Comparison of ENCODE assay signal across 22 cellular contexts in the genomic region with DNA sequence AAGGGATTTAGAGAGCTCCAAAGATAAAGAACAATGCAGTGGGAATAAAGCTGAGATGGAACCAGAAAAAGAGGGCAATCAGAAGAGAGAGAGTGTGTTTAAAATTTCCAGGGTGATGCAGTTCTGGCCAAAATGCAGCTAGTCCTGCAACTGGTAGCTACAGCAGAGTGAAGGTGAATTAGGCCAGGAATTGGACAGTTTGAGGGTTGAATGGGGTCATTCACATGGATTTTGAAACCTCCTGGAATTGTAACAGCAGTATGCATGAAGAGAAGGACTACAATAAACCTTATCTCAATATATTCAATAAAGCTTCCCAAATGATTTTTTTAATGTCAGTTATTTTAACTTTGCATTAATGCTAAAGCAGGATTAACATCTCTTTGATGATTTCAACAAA.
A peak's percentile ranks its signal among the peaks of the same experiment; 100 is the strongest.
DNase-seq lines count a peak whose midpoint lies in the region; ATAC-seq and TF ChIP-seq lines count a peak whose summit lies in the region.
"Had no signal": no experiment of that assay in that cellular context is flagged by ENCODE, and none has a peak within 500 bp of the region (broad histone marks: within the 10 kb centered on the region; RNA-seq: fewer than 3 reads in every experiment).

No MANE protein-coding gene starts in this region.

- peaks cover 70% of the 10 kb centered on the region for H3K4me1 Mint-ChIP-seq in activated T-cell treated with anti-CD3 and anti-CD28 coated beads, Interleukin-2, amount 50 U/mL, for 24 hours (ENCODE audit: low read depth)
- peaks cover 66% of the 10 kb centered on the region for H3K4me1 Mint-ChIP-seq in CD4-positive, alpha-beta T cell (ENCODE audit: low read depth)
- peaks cover 61% of the 10 kb centered on the region for H3K4me1 Mint-ChIP-seq in activated naive CD8-positive, alpha-beta T cell treated with anti-CD3 and anti-CD28 coated beads for 36 hours
- H3K4me1 Mint-ChIP-seq in memory B cell, result peaks cover 21% of the 10 kb centered on the region

- TF ChIP-seq CTCF in CD4-positive, alpha-beta T cell (IDR thresholded peaks at IDR 0.05), result no peak
- TF ChIP-seq CTCF in GM10266 (IDR thresholded peaks at IDR 0.05; ENCODE audit: control insufficient read depth, insufficient read depth, low read depth, missing control alignments), result no peak
- TF ChIP-seq CTCF in coronary artery (IDR thresholded peaks at IDR 0.05), result no peak

- H3K4me3 ChIP-seq in coronary artery, result no peak overlapping the region
- H3K4me3 ChIP-seq: BLaER1, MG63 had no signal

- no peak overlapping the region for H3K4me3 Mint-ChIP-seq in activated T-cell treated with anti-CD3 and anti-CD28 coated beads, Interleukin-2, amount 50 U/mL, for 24 hours
- no peak overlapping the region for H3K4me3 Mint-ChIP-seq in CD4-positive, alpha-beta T cell
- H3K4me3 Mint-ChIP-seq in activated naive CD8-positive, alpha-beta T cell treated with anti-CD3 and anti-CD28 coated beads for 36 hours, result no peak overlapping the region
- no peak overlapping the region for H3K4me3 Mint-ChIP-seq in memory B cell
- H3K4me3 Mint-ChIP-seq: HFFc6 had no signal

- intact Hi-C loops in CD4-positive, alpha-beta T cell (cut with DNase I, micrococcal nuclease), result loop anchor here in 1 of 2 experiments (2.0 kb wide), 1 partner anchor 13 kb away; no protein-coding TSS in a partner anchor

- H3K9me3 Mint-ChIP-seq in activated T-cell treated with anti-CD3 and anti-CD28 coated beads, Interleukin-2, amount 50 U/mL, for 24 hours, result peaks cover 6% of the 10 kb centered on the region
- peaks cover 2% of the 10 kb centered on the region for H3K9me3 Mint-ChIP-seq in CD4-positive, alpha-beta T cell
- H3K9me3 Mint-ChIP-seq in activated naive CD8-positive, alpha-beta T cell treated with anti-CD3 and anti-CD28 coated beads for 36 hours, result peaks cover 21% of the 10 kb centered on the region
- H3K9me3 Mint-ChIP-seq in memory B cell, result no peaks in the 10 kb centered on the region
- H3K9me3 Mint-ChIP-seq: HFFc6 had no signal

- peak overlapping the region; percentile 63 for H3K27ac Mint-ChIP-seq in activated T-cell treated with anti-CD3 and anti-CD28 coated beads, Interleukin-2, amount 50 U/mL, for 24 hours
- H3K27ac Mint-ChIP-seq in CD4-positive, alpha-beta T cell, result peak overlapping the region; percentile 2
- peak overlapping the region; percentile 30 for H3K27ac Mint-ChIP-seq in activated naive CD8-positive, alpha-beta T cell treated with anti-CD3 and anti-CD28 coated beads for 36 hours
- H3K27ac Mint-ChIP-seq in memory B cell, result peak overlapping the region; percentile 21
- H3K27ac Mint-ChIP-seq: HFFc6 had no signal

- peaks cover 65% of the 10 kb centered on the region for H3K36me3 Mint-ChIP-seq in activated T-cell treated with anti-CD3 and anti-CD28 coated beads, Interleukin-2, amount 50 U/mL, for 24 hours (ENCODE audit: low read depth)
- H3K36me3 Mint-ChIP-seq in CD4-positive, alpha-beta T cell (ENCODE audit: low read depth), result peaks cover 6% of the 10 kb centered on the region
- H3K36me3 Mint-ChIP-seq in activated naive CD8-positive, alpha-beta T cell treated with anti-CD3 and anti-CD28 coated beads for 36 hours, result peaks cover 64% of the 10 kb centered on the region
- peaks cover 5% of the 10 kb centered on the region for H3K36me3 Mint-ChIP-seq in memory B cell

- ATAC-seq in CD4-positive, alpha-beta T cell (ENCODE audit: poor library complexity), result no peak
- no peak for ATAC-seq in memory B cell (ENCODE audit: low read depth)
- no peak for ATAC-seq in GM19395 (IDR thresholded peaks at IDR 0.05; ENCODE audit: unreplicated experiment)
- ATAC-seq: PC-3 had no signal

- H3K27me3 ChIP-seq in CD4-positive, alpha-beta T cell (ENCODE audit: control insufficient read depth, insufficient read depth, low read length), result no peaks in the 10 kb centered on the region
- H3K27me3 ChIP-seq: BLaER1, MG63 had no signal

- POLR2A ChIA-PET in CD4-positive, alpha-beta T cell (lab: Charles Lee), result interaction anchor here (0.9 to 1.4 kb wide), 3 partner anchors 18 to 85 kb away, joined by 3 to 4 read pairs (median 3); a partner anchor contains a TSS

- CTCF ChIA-PET in CD4-positive, alpha-beta T cell (lab: Charles Lee), result no interaction called here

- no peak overlapping the region for H3K27ac ChIP-seq in CD4-positive, alpha-beta T cell (ENCODE audit: low read depth, low read length)
- H3K27ac ChIP-seq in coronary artery, result no peak overlapping the region
- H3K27ac ChIP-seq: BLaER1, HL-60 had no signal

- no peak for DNase-seq in activated T-cell treated with anti-CD3 and anti-CD28 coated beads, Interleukin-2, amount 50 U/mL, for 24 hours
- no peak for DNase-seq in activated T-cell treated with anti-CD3 and anti-CD28 coated beads, Interleukin-2, amount 50 U/mL, for 48 hours
- no peak for DNase-seq in CD4-positive, alpha-beta T cell
- no peak for DNase-seq in activated naive CD8-positive, alpha-beta T cell treated with anti-CD3 and anti-CD28 coated beads for 36 hours
- no peak for DNase-seq in memory B cell (ENCODE audit: low spot score in 2 of 2)
- no peak for DNase-seq in GM10266 (ENCODE audit: extremely low spot score)
- DNase-seq in coronary artery (ENCODE audit: low spot score), result no peak
- DNase-seq: DMS79, H7, HFFc6, IMR-90, MG63, NCI-H1048, NCI-H1436, NCI-H2029, NCI-H526, PC-3, RPMI8226, SIG-M5 had no signal

- no peaks in the 10 kb centered on the region for H3K9me3 ChIP-seq in CD4-positive, alpha-beta T cell (ENCODE audit: control insufficient read depth, low read length)
- H3K9me3 ChIP-seq: BLaER1, MG63 had no signal

- H3K27me3 Mint-ChIP-seq in activated T-cell treated with anti-CD3 and anti-CD28 coated beads, Interleukin-2, amount 50 U/mL, for 24 hours, result no peaks in the 10 kb centered on the region
- H3K27me3 Mint-ChIP-seq in CD4-positive, alpha-beta T cell, result no peaks in the 10 kb centered on the region
- H3K27me3 Mint-ChIP-seq in activated naive CD8-positive, alpha-beta T cell treated with anti-CD3 and anti-CD28 coated beads for 36 hours, result no peaks in the 10 kb centered on the region
- H3K27me3 Mint-ChIP-seq in memory B cell, result no peaks in the 10 kb centered on the region

Comparison
In these comparisons a context has a peak if more than half of its experiments do, and no peak if none do; other contexts are left out.
1. H3K27ac Mint-ChIP-seq: peak in every context shown above with its lines; median percentile 63 in activated T-cell treated with anti-CD3 and anti-CD28 coated beads, Interleukin-2, amount 50 U/mL, for 24 hours; 30 in activated naive CD8-positive, alpha-beta T cell treated with anti-CD3 and anti-CD28 coated beads for 36 hours; 21 in memory B cell; 2 in CD4-positive, alpha-beta T cell.